In genomic region chr13:98541211-98541610, GRCh38 we compare ENCODE assay signal across 12 cellular contexts. TPM values are rescaled to one million over a fixed set of nuclear protein-coding genes. Genes with fewer than 3 reads are reported as not detected.
A peak's percentile ranks its signal among the peaks of the same experiment; 100 is the strongest.
DNase-seq lines count a peak whose midpoint lies in the region; ATAC-seq and TF ChIP-seq lines count a peak whose summit lies in the region.
"Had no signal": no experiment of that assay in that cellular context is flagged by ENCODE, and none has a peak within 500 bp of the region (broad histone marks: within the 10 kb centered on the region; RNA-seq: fewer than 3 reads in every experiment).

No MANE protein-coding gene starts in this region.

- no peaks in the 10 kb centered on the region for H3K27me3 Mint-ChIP-seq in activated naive CD8-positive, alpha-beta T cell
- H3K27me3 Mint-ChIP-seq in activated naive CD8-positive, alpha-beta T cell treated with anti-CD3 and anti-CD28 coated beads for 36 hours = no peaks in the 10 kb centered on the region
- H3K27me3 Mint-ChIP-seq in memory B cell = no peaks in the 10 kb centered on the region
- H3K27me3 Mint-ChIP-seq: activated naive CD8-positive, alpha-beta T cell treated with anti-CD3 and anti-CD28 coated beads, Interleukin-2, amount 10 ng/mL, durations not matched to agents 7 days and 5 days had no signal

- H3K9me2 ChIP-seq in PC-9 (ENCODE audit: insufficient read depth) = no peaks in the 10 kb centered on the region

- no peaks in the 10 kb centered on the region for H3K9me3 ChIP-seq in thyroid gland
- no peaks in the 10 kb centered on the region for H3K9me3 ChIP-seq in PC-9 (ENCODE audit: insufficient read depth, low read depth)

- TF ChIP-seq POLR2A in thyroid gland (IDR thresholded peaks at IDR 0.05) = no peak

- TF ChIP-seq CTCF in thyroid gland (IDR thresholded peaks at IDR 0.05) (no peak), PC-9 (conservative IDR thresholded peaks at IDR 0.05) (no peak)

- no peaks in the 10 kb centered on the region for H3K9me3 Mint-ChIP-seq in activated naive CD8-positive, alpha-beta T cell (ENCODE audit: low read depth)
- H3K9me3 Mint-ChIP-seq in activated naive CD8-positive, alpha-beta T cell treated with anti-CD3 and anti-CD28 coated beads for 36 hours = no peaks in the 10 kb centered on the region
- no peaks in the 10 kb centered on the region for H3K9me3 Mint-ChIP-seq in memory B cell
- H3K9me3 Mint-ChIP-seq: activated naive CD8-positive, alpha-beta T cell treated with anti-CD3 and anti-CD28 coated beads, Interleukin-2, amount 10 ng/mL, durations not matched to agents 7 days and 5 days had no signal

- BruUV-seq in PC-9 (replicated peaks; lab: Mats Ljungman, UMichigan) = no TSS peak

- H3K27me3 ChIP-seq in thyroid gland = no peaks in the 10 kb centered on the region
- no peaks in the 10 kb centered on the region for H3K27me3 ChIP-seq in PC-9 (ENCODE audit: insufficient read depth, low read depth)

- peaks cover 30% of the 10 kb centered on the region for H3F3A ChIP-seq in PC-9 (ENCODE audit: insufficient read depth, low read depth)

- no peak overlapping the region for H3K4me2 ChIP-seq in PC-9

- H3K4me3 Mint-ChIP-seq in activated naive CD8-positive, alpha-beta T cell = no peak overlapping the region
- no peak overlapping the region for H3K4me3 Mint-ChIP-seq in activated naive CD8-positive, alpha-beta T cell treated with anti-CD3 and anti-CD28 coated beads for 36 hours
- H3K4me3 Mint-ChIP-seq in memory B cell = peak overlapping the region; percentile 21
- H3K4me3 Mint-ChIP-seq: activated naive CD8-positive, alpha-beta T cell treated with anti-CD3 and anti-CD28 coated beads, Interleukin-2, amount 10 ng/mL, durations not matched to agents 7 days and 5 days had no signal

- peaks cover 96% of the 10 kb centered on the region for H4K20me1 ChIP-seq in PC-9 (ENCODE audit: insufficient read depth)

- H3K36me3 ChIP-seq in thyroid gland (no peaks in the 10 kb centered on the region), PC-9 (ENCODE audit: low read depth) (peaks cover 8% of the 10 kb centered on the region; the same call in 1 of the 2 replicates)

- no peak overlapping the region for H2AFZ ChIP-seq in PC-9

- no peak for ATAC-seq in memory B cell (ENCODE audit: low read depth)
- no peak for ATAC-seq in esophagus mucosa

- H3K27ac ChIP-seq in thyroid gland (peak overlapping the region; percentile 79 to 92 (median 84)), PC-9 (no peak overlapping the region)

- peaks cover 100% of the 10 kb centered on the region for H3K79me2 ChIP-seq in PC-9 (ENCODE audit: low read depth)

- H3K36me3 Mint-ChIP-seq in activated naive CD8-positive, alpha-beta T cell = peaks cover 6% of the 10 kb centered on the region
- peaks cover 48% of the 10 kb centered on the region for H3K36me3 Mint-ChIP-seq in activated naive CD8-positive, alpha-beta T cell treated with anti-CD3 and anti-CD28 coated beads for 36 hours
- H3K36me3 Mint-ChIP-seq in memory B cell = peaks cover 9% of the 10 kb centered on the region

- H3K4me1 ChIP-seq in thyroid gland = peaks cover 69 to 83% of the 10 kb centered on the region in 2 donors
- peaks cover 19% of the 10 kb centered on the region for H3K4me1 ChIP-seq in PC-9 (replicated peaks; ENCODE audit: insufficient read depth)

- H3K4me1 Mint-ChIP-seq in activated naive CD8-positive, alpha-beta T cell (ENCODE audit: low read depth) = peaks cover 95% of the 10 kb centered on the region
- H3K4me1 Mint-ChIP-seq in activated naive CD8-positive, alpha-beta T cell treated with anti-CD3 and anti-CD28 coated beads for 36 hours = peaks cover 90% of the 10 kb centered on the region
- H3K4me1 Mint-ChIP-seq in memory B cell = peaks cover 57% of the 10 kb centered on the region

- WGBS in thyroid gland, 2 donors = 56 to 63% methylated on average over 5 of the region's 5 CpGs

- POLR2A ChIA-PET in PC-9 (lab: Charles Lee; ENCODE audit: unreplicated experiment) = interaction anchor here (0.6 kb wide), 1 partner anchor 57 kb away, joined by 3 read pairs; no protein-coding TSS in a partner anchor

- no peak for DNase-seq in activated naive CD8-positive, alpha-beta T cell treated with anti-CD3 and anti-CD28 coated beads for 36 hours
- DNase-seq in amniotic epithelial cell (ENCODE audit: low read depth) = peak; percentile 37
- no peak for DNase-seq in memory B cell (ENCODE audit: low spot score in 2 of 2)
- no peak for DNase-seq in thyroid gland
- DNase-seq in PC-9 = no peak
- no peak for DNase-seq in HT-29 (ENCODE audit: low spot score)
- DNase-seq: activated naive CD8-positive, alpha-beta T cell treated with anti-CD3 and anti-CD28 coated beads, Interleukin-2, amount 10 ng/mL, durations not matched to agents 7 days and 5 days; cortex of kidney; NCI-H187 treated with DMSO at 0.1 percent for 48 hours; SW 1271 had no signal

- intact Hi-C loops in thyroid gland (cut with DNase I) (no loop called here), PC-9 (cut with micrococcal nuclease; ENCODE audit: unreplicated experiment) (no loop called here)

- no peak overlapping the region for H3K4me3 ChIP-seq in thyroid gland (replicated peaks in 1 of 3)
- no peak overlapping the region for H3K4me3 ChIP-seq in PC-9

- CTCF ChIA-PET in PC-9 (lab: Charles Lee) = no interaction called here

- H3K27ac Mint-ChIP-seq in activated naive CD8-positive, alpha-beta T cell = peak overlapping the region; percentile 41
- H3K27ac Mint-ChIP-seq in activated naive CD8-positive, alpha-beta T cell treated with anti-CD3 and anti-CD28 coated beads for 36 hours = no peak overlapping the region
- H3K27ac Mint-ChIP-seq in memory B cell = peak overlapping the region; percentile 69
- H3K27ac Mint-ChIP-seq: activated naive CD8-positive, alpha-beta T cell treated with anti-CD3 and anti-CD28 coated beads, Interleukin-2, amount 10 ng/mL, durations not matched to agents 7 days and 5 days had no signal

RNA-seq across cellular contexts. Expression of gene STK24, which starts 35.7 kb away (rescaled TPM):
- 100 to 1,000 TPM; 129 TPM for total RNA-seq in activated naive CD8-positive, alpha-beta T cell treated with anti-CD3 and anti-CD28 coated beads for 36 hours
- 100 to 1,000 TPM in 1 of 4 donors, 10 to 100 TPM in 3; 74.5 to 102 (median 90.7) TPM for total RNA-seq in thyroid gland
- 134 and 139 TPM in 2 replicates for total RNA-seq in PC-9 (2021)
- total RNA-seq in esophagus mucosa = 139 TPM
- 107 and 113 TPM in 2 replicates for total RNA-seq in HT-29 (2014; rRNA removed; shearing (Covaris generic))
